1 cellular context compared by ENCODE assay signal in the genomic region with DNA sequence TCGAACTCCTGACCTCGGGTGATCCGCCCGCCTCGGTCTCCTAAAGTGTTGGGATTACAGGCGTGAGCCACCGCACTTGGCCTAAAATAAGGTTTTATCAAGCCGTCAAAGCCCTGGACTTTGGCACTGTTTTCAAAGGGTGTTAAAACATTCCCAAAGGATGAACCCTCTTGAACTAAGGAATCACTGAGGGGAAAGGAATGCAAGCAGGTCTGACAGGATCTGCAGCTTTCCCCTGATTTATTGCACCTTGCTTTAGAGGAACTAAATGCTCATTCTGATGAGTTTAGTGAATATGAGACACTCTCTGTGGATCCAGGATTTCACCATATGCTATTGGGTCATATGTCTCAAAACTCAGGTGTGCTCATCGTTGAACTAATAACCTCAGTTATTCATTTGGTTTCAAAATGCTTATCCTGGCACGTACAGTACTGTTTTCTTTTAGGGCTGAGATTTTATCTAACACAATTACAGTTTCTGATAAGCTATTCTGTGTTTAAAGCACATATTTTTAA.
TF ChIP-seq lines count a peak whose summit lies in the region.

No MANE protein-coding gene starts in this region.

TF ChIP-seq in HCT116, 20 proteins besides CTCF, POLR2A, EP300 and RAD21 (continued from another document):
- TF ChIP-seq, protein P1, sequence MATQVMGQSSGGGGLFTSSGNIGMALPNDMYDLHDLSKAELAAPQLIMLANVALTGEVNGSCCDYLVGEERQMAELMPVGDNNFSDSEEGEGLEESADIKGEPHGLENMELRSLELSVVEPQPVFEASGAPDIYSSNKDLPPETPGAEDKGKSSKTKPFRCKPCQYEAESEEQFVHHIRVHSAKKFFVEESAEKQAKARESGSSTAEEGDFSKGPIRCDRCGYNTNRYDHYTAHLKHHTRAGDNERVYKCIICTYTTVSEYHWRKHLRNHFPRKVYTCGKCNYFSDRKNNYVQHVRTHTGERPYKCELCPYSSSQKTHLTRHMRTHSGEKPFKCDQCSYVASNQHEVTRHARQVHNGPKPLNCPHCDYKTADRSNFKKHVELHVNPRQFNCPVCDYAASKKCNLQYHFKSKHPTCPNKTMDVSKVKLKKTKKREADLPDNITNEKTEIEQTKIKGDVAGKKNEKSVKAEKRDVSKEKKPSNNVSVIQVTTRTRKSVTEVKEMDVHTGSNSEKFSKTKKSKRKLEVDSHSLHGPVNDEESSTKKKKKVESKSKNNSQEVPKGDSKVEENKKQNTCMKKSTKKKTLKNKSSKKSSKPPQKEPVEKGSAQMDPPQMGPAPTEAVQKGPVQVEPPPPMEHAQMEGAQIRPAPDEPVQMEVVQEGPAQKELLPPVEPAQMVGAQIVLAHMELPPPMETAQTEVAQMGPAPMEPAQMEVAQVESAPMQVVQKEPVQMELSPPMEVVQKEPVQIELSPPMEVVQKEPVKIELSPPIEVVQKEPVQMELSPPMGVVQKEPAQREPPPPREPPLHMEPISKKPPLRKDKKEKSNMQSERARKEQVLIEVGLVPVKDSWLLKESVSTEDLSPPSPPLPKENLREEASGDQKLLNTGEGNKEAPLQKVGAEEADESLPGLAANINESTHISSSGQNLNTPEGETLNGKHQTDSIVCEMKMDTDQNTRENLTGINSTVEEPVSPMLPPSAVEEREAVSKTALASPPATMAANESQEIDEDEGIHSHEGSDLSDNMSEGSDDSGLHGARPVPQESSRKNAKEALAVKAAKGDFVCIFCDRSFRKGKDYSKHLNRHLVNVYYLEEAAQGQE (IDR thresholded peaks at IDR 0.05; ENCODE audit: low read depth), result no peak
- TF ChIP-seq EZH2phosphoT487 (IDR thresholded peaks at IDR 0.05; ENCODE audit: borderline replicate concordance) (no peak), CBX3 (IDR thresholded peaks at IDR 0.05; ENCODE audit: low read depth) (peak; percentile 99), POLR2AphosphoS5 (IDR thresholded peaks at IDR 0.05; ENCODE audit: low read depth, low read length) (peak; percentile 77), ZNF274 (IDR thresholded peaks at IDR 0.05; ENCODE audit: low read depth, low read length) (no peak), SIN3A (IDR thresholded peaks at IDR 0.05; ENCODE audit: low read depth) (peak; percentile 99), EZH2 (IDR thresholded peaks at IDR 0.05) (no peak), ZFX (IDR thresholded peaks at IDR 0.05) (no peak), JUND (IDR thresholded peaks at IDR 0.05) (peak; percentile 98), SP1 (IDR thresholded peaks at IDR 0.05; ENCODE audit: low read depth) (peak; percentile 99), SRF (IDR thresholded peaks at IDR 0.05; ENCODE audit: low read depth) (peak; percentile 78), ELF1 (IDR thresholded peaks at IDR 0.05; ENCODE audit: borderline replicate concordance, low read depth) (no peak; the same call in 1 of the 2 replicates), EGR1 (IDR thresholded peaks at IDR 0.05; ENCODE audit: low read depth) (peak; percentile 43; the same call in 1 of the 2 replicates), CEBPB (IDR thresholded peaks at IDR 0.05; ENCODE audit: low read depth) (peak; percentile 95)
- TF ChIP-seq, protein P2, sequence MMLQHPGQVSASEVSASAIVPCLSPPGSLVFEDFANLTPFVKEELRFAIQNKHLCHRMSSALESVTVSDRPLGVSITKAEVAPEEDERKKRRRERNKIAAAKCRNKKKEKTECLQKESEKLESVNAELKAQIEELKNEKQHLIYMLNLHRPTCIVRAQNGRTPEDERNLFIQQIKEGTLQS (IDR thresholded peaks at IDR 0.05), result peak; percentile 74
- TF ChIP-seq, protein P3, sequence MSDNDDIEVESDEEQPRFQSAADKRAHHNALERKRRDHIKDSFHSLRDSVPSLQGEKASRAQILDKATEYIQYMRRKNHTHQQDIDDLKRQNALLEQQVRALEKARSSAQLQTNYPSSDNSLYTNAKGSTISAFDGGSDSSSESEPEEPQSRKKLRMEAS (IDR thresholded peaks at IDR 0.05), result peak; percentile 87
